ENCODE assay signal across 8 cellular contexts in the genomic region with DNA sequence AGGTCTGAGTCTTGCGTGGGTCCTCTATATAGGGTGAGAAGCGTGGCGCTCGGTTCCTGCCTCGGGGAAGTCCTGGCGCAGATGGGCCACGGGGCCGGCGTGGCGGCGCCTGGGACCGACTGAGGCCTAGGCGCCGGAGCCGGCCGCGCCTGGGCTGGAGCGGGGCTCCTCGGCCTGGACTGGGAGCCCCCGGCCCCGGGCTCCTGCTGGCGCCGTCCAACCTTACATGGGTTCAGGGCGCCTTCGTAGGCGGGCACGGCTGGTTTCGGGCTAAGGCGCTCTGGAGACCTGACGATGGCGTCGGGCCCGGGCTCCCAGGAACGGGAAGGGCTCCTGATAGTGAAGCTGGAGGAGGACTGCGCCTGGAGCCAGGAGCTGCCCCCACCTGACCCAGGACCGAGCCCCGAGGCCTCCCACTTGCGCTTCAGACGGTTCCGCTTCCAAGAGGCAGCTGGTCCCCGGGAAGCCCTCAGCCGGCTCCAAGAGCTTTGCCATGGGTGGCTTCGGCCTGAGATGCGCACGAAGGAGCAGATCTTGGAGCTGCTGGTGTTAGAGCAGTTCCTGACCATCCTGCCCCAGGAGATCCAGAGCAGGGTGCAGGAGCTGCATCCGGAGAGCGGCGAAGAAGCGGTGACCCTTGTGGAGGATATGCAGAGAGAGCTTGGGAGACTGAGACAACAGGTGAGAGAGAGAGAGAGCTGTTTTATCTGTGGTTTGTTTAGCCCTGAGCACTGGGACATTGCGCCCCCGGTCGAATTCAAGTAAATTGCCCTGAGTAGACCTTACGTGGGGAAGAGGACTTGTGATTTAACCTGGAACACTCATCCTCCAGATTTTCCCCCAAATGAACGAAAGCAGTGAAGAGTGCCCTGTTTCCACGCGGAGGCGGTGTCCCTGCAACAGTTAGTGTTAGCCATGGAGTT. TPM values are rescaled to one million over a fixed set of nuclear protein-coding genes. Genes with fewer than 3 reads are reported as not detected.
DNase-seq lines count a peak whose midpoint lies in the region; ATAC-seq and TF ChIP-seq lines count a peak whose summit lies in the region.

No MANE protein-coding gene starts in this region.

- peaks cover 8% of the 10 kb centered on the region for H3K27me3 Mint-ChIP-seq in nephron progenitor cell (ENCODE audit: low read depth, poor library complexity)

- no peak for ATAC-seq in HG03342 (IDR thresholded peaks at IDR 0.05; ENCODE audit: unreplicated experiment)

- no peaks in the 10 kb centered on the region for H3K9me3 ChIP-seq in Loucy (ENCODE audit: insufficient read depth, low read depth, low read length)
- peaks cover 5% of the 10 kb centered on the region for H3K9me3 ChIP-seq in ectodermal cell (ENCODE audit: control insufficient read depth, low read length)

- TF ChIP-seq CTCF in GM12864 (IDR thresholded peaks at IDR 0.05; ENCODE audit: low read depth, low read length, missing control alignments) (no peak), Loucy (conservative IDR thresholded peaks at IDR 0.05; ENCODE audit: low read length) (no peak), nephron progenitor cell (IDR thresholded peaks at IDR 0.05) (no peak)

- no peaks in the 10 kb centered on the region for H3F3A ChIP-seq in Loucy (ENCODE audit: low read depth)

- H3K4me3 Mint-ChIP-seq in nephron progenitor cell = peak overlapping the region; percentile 97

- H3K36me3 Mint-ChIP-seq in nephron progenitor cell (ENCODE audit: low read depth) = peaks cover 51% of the 10 kb centered on the region

- peak overlapping the region; percentile 92 for H3K9ac ChIP-seq in Loucy (ENCODE audit: low read depth, low read length, poor library complexity, severe bottlenecking)

- H4K20me1 ChIP-seq in Loucy (ENCODE audit: insufficient read depth, low read length, poor library complexity, severe bottlenecking) = peaks cover 15% of the 10 kb centered on the region

- H3K4me1 ChIP-seq in Loucy (ENCODE audit: insufficient read depth, low read length, poor library complexity, severe bottlenecking) = no peaks in the 10 kb centered on the region
- peaks cover 12% of the 10 kb centered on the region for H3K4me1 ChIP-seq in ectodermal cell (ENCODE audit: control insufficient read depth, insufficient read depth, low read length)

- peaks cover 1% of the 10 kb centered on the region; the same call in 1 of the 2 replicates for H3K36me3 ChIP-seq in Loucy (ENCODE audit: insufficient read depth, low read length)
- peaks cover 38% of the 10 kb centered on the region for H3K36me3 ChIP-seq in ectodermal cell (ENCODE audit: control insufficient read depth, insufficient read depth, low read length)

- DNase-seq in GM12864 (ENCODE audit: low read depth) (no peak), nephron progenitor cell (peak; percentile 44), epidermal melanocyte (ENCODE audit: insufficient read length, low spot score) (no peak), SK-N-DZ (ENCODE audit: low spot score) (no peak), NCI-H526 treated with DMSO at 0.1 percent for 48 hours (lab: John Stamatoyannopoulos, UW) (no peak)

- no peaks in the 10 kb centered on the region for H3K9me2 ChIP-seq in Loucy (replicated peaks; ENCODE audit: low read depth, low read length)

- H3K4me3 ChIP-seq in GM12864 (ENCODE audit: low read depth, low read length) (peak overlapping the region; percentile 95), Loucy (ENCODE audit: low read length, poor library complexity, severe bottlenecking) (peak overlapping the region; percentile 89), ectodermal cell (ENCODE audit: insufficient read depth, low read depth, low read length) (peak overlapping the region; percentile 96)

- H3K4me2 ChIP-seq in Loucy (ENCODE audit: low read depth, low read length, poor library complexity, severe bottlenecking) = peak overlapping the region; percentile 88

- H2AFZ ChIP-seq in Loucy (ENCODE audit: low read length) = 0 out of 2 replicates have a peak overlapping the region, but pooled peaks have one; percentile 27

- no peaks in the 10 kb centered on the region for H3K27me3 ChIP-seq in Loucy (ENCODE audit: insufficient read depth, low read length, poor library complexity, severe bottlenecking)
- H3K27me3 ChIP-seq in ectodermal cell (ENCODE audit: control insufficient read depth, insufficient read depth, low read length, poor library complexity, severe bottlenecking) = no peaks in the 10 kb centered on the region

- H3K27ac Mint-ChIP-seq in nephron progenitor cell = peak overlapping the region; percentile 100

- peaks cover 61% of the 10 kb centered on the region for H3K9me3 Mint-ChIP-seq in nephron progenitor cell

- peak overlapping the region; percentile 97 for H3K27ac ChIP-seq in ectodermal cell (ENCODE audit: insufficient read depth, low read depth, low read length, poor library complexity, severe bottlenecking)

- H3K79me2 ChIP-seq in Loucy (ENCODE audit: insufficient read depth, low read length) = peaks cover 48% of the 10 kb centered on the region

- peaks cover 23% of the 10 kb centered on the region for H3K4me1 Mint-ChIP-seq in nephron progenitor cell

- 5 to 6% methylated on average over 57 of the region's 57 CpGs for WGBS in ectodermal cell, 2 experiments

RNA-seq across cellular contexts. Expression of gene ZNF263, which starts 0.5 kb away (rescaled TPM):
- 30.6 TPM for polyA plus RNA-seq in ectodermal cell (2013, experiment 1 of 4)
- polyA plus RNA-seq in ectodermal cell (2013, experiment 2 of 4) = 33.7 TPM
- 28.4 TPM for polyA plus RNA-seq in ectodermal cell (2013, experiment 3 of 4)
- polyA plus RNA-seq in ectodermal cell (2013, experiment 4 of 4) = 33.2 TPM
- polyA plus RNA-seq in SK-N-DZ (2014; cell fraction: cytosol; rRNA removed) = 84.0 and 94.6 TPM in 2 replicates
- 95.6 and 96.7 TPM in 2 replicates for polyA plus RNA-seq in SK-N-DZ (2014; cell fraction: nucleus; rRNA removed)

RNA-seq across cellular contexts. Expression of gene TIGD7, which starts 21.4 kb away (rescaled TPM):
- 5.5 TPM for polyA plus RNA-seq in ectodermal cell (2013, experiment 1 of 4)
- 4.8 TPM for polyA plus RNA-seq in ectodermal cell (2013, experiment 2 of 4)
- polyA plus RNA-seq in ectodermal cell (2013, experiment 3 of 4) = 5.3 TPM
- 5.5 TPM for polyA plus RNA-seq in ectodermal cell (2013, experiment 4 of 4)
- 9.6 and 10.4 TPM in 2 replicates for polyA plus RNA-seq in SK-N-DZ (2014; cell fraction: cytosol; rRNA removed)
- 7.1 and 7.9 TPM in 2 replicates for polyA plus RNA-seq in SK-N-DZ (2014; cell fraction: nucleus; rRNA removed)

RNA-seq across cellular contexts. Expression of gene ZNF75A, which starts 21.5 kb away (rescaled TPM):
- polyA plus RNA-seq in ectodermal cell (2013, experiment 1 of 4) = 29.0 TPM
- 26.1 TPM for polyA plus RNA-seq in ectodermal cell (2013, experiment 2 of 4)
- 22.7 TPM for polyA plus RNA-seq in ectodermal cell (2013, experiment 3 of 4)
- polyA plus RNA-seq in ectodermal cell (2013, experiment 4 of 4) = 21.4 TPM
- 30.6 and 35.1 TPM in 2 replicates for polyA plus RNA-seq in SK-N-DZ (2014; cell fraction: cytosol; rRNA removed)
- 34.6 and 41.7 TPM in 2 replicates for polyA plus RNA-seq in SK-N-DZ (2014; cell fraction: nucleus; rRNA removed)

RNA-seq across cellular contexts. Expression of gene MEFV, which starts 27.4 kb away (rescaled TPM):
- not detected for polyA plus RNA-seq in ectodermal cell (2013, experiment 1 of 4)
- polyA plus RNA-seq in ectodermal cell (2013, experiment 2 of 4) = not detected
- polyA plus RNA-seq in ectodermal cell (2013, experiment 3 of 4) = not detected
- polyA plus RNA-seq in ectodermal cell (2013, experiment 4 of 4) = not detected
- polyA plus RNA-seq in SK-N-DZ (2014; cell fraction: cytosol; rRNA removed) = not detected in 2 replicates
- polyA plus RNA-seq in SK-N-DZ (2014; cell fraction: nucleus; rRNA removed) = not detected in 2 replicates

RNA-seq across cellular contexts. Expression of gene ZNF200, which starts 48.8 kb away (rescaled TPM):
- polyA plus RNA-seq in ectodermal cell (2013, experiment 1 of 4) = 8.0 TPM
- 10.3 TPM for polyA plus RNA-seq in ectodermal cell (2013, experiment 2 of 4)
- polyA plus RNA-seq in ectodermal cell (2013, experiment 3 of 4) = 9.2 TPM
- 8.5 TPM for polyA plus RNA-seq in ectodermal cell (2013, experiment 4 of 4)
- 9.5 and 12.0 TPM in 2 replicates for polyA plus RNA-seq in SK-N-DZ (2014; cell fraction: cytosol; rRNA removed)
- polyA plus RNA-seq in SK-N-DZ (2014; cell fraction: nucleus; rRNA removed) = 9.0 and 10.5 TPM in 2 replicates
